ENCODE assay signal across 8 cellular contexts in the genomic region with DNA sequence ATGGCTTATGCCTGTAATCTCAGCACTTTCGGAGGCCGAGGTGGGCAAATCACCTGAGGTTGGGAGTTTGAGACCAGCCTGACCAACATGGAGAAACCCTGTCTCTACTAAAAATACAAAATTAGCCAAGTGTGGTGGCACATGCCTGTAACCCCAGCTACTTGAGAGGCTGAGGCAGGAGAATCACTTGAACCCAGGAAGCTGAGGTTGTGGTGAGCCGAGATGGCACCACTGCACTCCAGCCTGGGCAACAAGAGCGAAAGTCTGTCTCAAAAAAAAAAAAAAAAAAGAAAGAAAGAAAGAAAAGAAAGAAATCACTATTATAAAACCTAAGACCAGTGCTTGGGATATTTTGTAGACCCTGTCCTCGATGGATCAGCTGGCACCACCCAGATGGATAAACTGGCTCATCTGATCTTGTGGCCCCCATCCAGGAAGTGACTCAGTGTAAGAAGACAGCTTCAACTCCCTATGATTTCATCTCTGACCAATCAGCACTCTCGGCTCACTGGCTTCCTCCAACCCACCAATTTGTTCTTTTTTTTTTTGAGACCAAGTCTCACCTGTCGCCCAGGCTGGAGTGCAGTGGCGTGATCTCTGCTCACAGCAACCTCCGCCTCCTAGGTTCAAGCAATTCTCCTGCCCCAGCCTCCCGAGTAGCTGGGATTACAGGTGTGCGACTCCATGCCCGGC. TPM values are rescaled to one million over a fixed set of nuclear protein-coding genes. Genes with fewer than 3 reads are reported as not detected.
DNase-seq lines count a peak whose midpoint lies in the region; ATAC-seq and TF ChIP-seq lines count a peak whose summit lies in the region.
"Not testable (repeated sequence)": the region's sequence is repeated elsewhere in the genome, so short reads cannot be mapped to it uniquely, and the experiment has no call there.

No MANE protein-coding gene starts in this region.

- not testable (repeated sequence) for H3K4me3 ChIP-seq in NB4 (ENCODE audit: low read depth, low read length)

- TF ChIP-seq POLR2A in NB4 (IDR thresholded peaks at IDR 0.05; ENCODE audit: extremely low read depth, insufficient read length), result not testable (repeated sequence)

- peak; percentile 43 for DNase-seq in ELF-1 (ENCODE audit: low read depth, low spot score)
- DNase-seq in NB4 (ENCODE audit: low read depth), result peak; percentile 72
- DNase-seq in SK-MEL-5 (ENCODE audit: low read depth, low spot score), result peak; percentile 56
- DNase-seq in activated CD4-positive, alpha-beta T cell treated with anti-CD3 and anti-CD28 coated beads for 4 hours, result peak; percentile 64 to 67
- peak; percentile 49 for DNase-seq in activated gamma-delta T cell treated with Interleukin-2 at 50 U/mL for 16 hours
- DNase-seq in effector memory CD8-positive, alpha-beta T cell, result peak; percentile 48 to 56 (median 53)
- DNase-seq in myocyte (ENCODE audit: low read depth), result peak; percentile 43
- peak; percentile 33 for DNase-seq in stimulated activated CD8-positive, alpha-beta memory T cell treated with anti-CD3 and anti-CD28 coated beads, Interleukin-4, amount 100 ng/mL, for 24 hours (ENCODE audit: low read depth)

- peak; percentile 96 for ATAC-seq in effector memory CD8-positive, alpha-beta T cell (replicated peaks)

- TF ChIP-seq CTCF in NB4 (IDR thresholded peaks at IDR 0.05; ENCODE audit: low read depth, low read length), result not testable (repeated sequence)

- H3K27ac Mint-ChIP-seq in effector memory CD8-positive, alpha-beta T cell, result peak overlapping the region; percentile 91 to 94

- H3K27me3 Mint-ChIP-seq in effector memory CD8-positive, alpha-beta T cell, result not testable (repeated sequence)

- not testable (repeated sequence) for H3K36me3 Mint-ChIP-seq in effector memory CD8-positive, alpha-beta T cell (ENCODE audit: insufficient read depth)

- H3K4me1 Mint-ChIP-seq in effector memory CD8-positive, alpha-beta T cell (ENCODE audit: low read depth in 2 of 2), result peaks cover 7 to 23% of the 10 kb centered on the region in 2 donors

- in situ Hi-C loops in SK-MEL-5 (cut with HindIII; ENCODE audit: low pct_unique_long_range_greater_than_20kb, low sequenced_read_pairs), result not testable (repeated sequence)

- H3K9me3 Mint-ChIP-seq in effector memory CD8-positive, alpha-beta T cell, result not testable (repeated sequence)

- H3K4me3 Mint-ChIP-seq in effector memory CD8-positive, alpha-beta T cell, result peak overlapping the region; percentile 57 to 60

RNA-seq across cellular contexts. Expression of gene GMPS, which starts 8.0 kb away (rescaled TPM):
- 49.6 and 50.5 TPM in 2 replicates for total RNA-seq in SK-MEL-5 (2014; rRNA removed; shearing (Covaris generic))
- 50.3 and 70.4 TPM in 2 replicates for polyA plus RNA-seq in SK-MEL-5 (2015; cell fraction: cytosol; rRNA removed)
- 38.2 and 50.8 TPM in 2 replicates for polyA plus RNA-seq in SK-MEL-5 (2015; cell fraction: nucleus; rRNA removed)
- 34.7 and 36.8 TPM in 2 replicates for total RNA-seq in myocyte
- 22.9 TPM for polyA plus RNA-seq in myocyte (2012)

RNA-seq across cellular contexts. Expression of gene SLC33A1, which starts 8.2 kb away (rescaled TPM):
- total RNA-seq in SK-MEL-5 (2014; rRNA removed; shearing (Covaris generic)), result 60.9 and 66.0 TPM in 2 replicates
- 38.7 and 39.7 TPM in 2 replicates for polyA plus RNA-seq in SK-MEL-5 (2015; cell fraction: cytosol; rRNA removed)
- polyA plus RNA-seq in SK-MEL-5 (2015; cell fraction: nucleus; rRNA removed), result 37.2 and 43.8 TPM in 2 replicates
- total RNA-seq in myocyte, result 27.7 and 31.6 TPM in 2 replicates
- 25.5 TPM for polyA plus RNA-seq in myocyte (2012)

RNA-seq across cellular contexts. Expression of gene C3orf33, which starts 56.4 kb away (rescaled TPM):
- total RNA-seq in SK-MEL-5 (2014; rRNA removed; shearing (Covaris generic)), result 12.8 and 15.1 TPM in 2 replicates
- polyA plus RNA-seq in SK-MEL-5 (2015; cell fraction: cytosol; rRNA removed), result 7.6 and 8.0 TPM in 2 replicates
- polyA plus RNA-seq in SK-MEL-5 (2015; cell fraction: nucleus; rRNA removed), result 1.9 and 3.0 TPM in 2 replicates
- total RNA-seq in myocyte, result 5.2 and 5.4 TPM in 2 replicates
- polyA plus RNA-seq in myocyte (2012), result 1.9 TPM
